Comparison of ENCODE assay signal across 9 cellular contexts in genomic region chr5:141958113-141958512, GRCh38. TPM values are rescaled to one million over a fixed set of nuclear protein-coding genes. Genes with fewer than 3 reads are reported as not detected.
A peak's percentile ranks its signal among the peaks of the same experiment; 100 is the strongest.
DNase-seq lines count a peak whose midpoint lies in the region; ATAC-seq, FAIRE-seq and TF ChIP-seq lines count a peak whose summit lies in the region.
"Had no signal": no experiment of that assay in that cellular context is flagged by ENCODE, and none has a peak within 500 bp of the region (broad histone marks: within the 10 kb centered on the region; RNA-seq: fewer than 3 reads in every experiment).

TSS of gene PCDH12 (minus strand) at chr5:141958202. CDS start at chr5:141957851, 351 bp downstream.

- FAIRE-seq in HTR-8/SVneo (lab: Jason Lieb, UNC) = no peak

- H2AFZ ChIP-seq in parathyroid adenoma (no peak within 1 kb of the TSS), osteoblast (ENCODE audit: low read length) (no peak within 1 kb of the TSS)

- TF ChIP-seq CTCF in parathyroid adenoma (IDR thresholded peaks at IDR 0.05) (no peak), osteoblast (IDR thresholded peaks at IDR 0.05; ENCODE audit: extremely low read depth, low read depth, low read length) (no peak)

- intact Hi-C loops in head of caudate nucleus (cut with DNase I) = no loop called here

- H3K36me3 ChIP-seq in parathyroid adenoma (ENCODE audit: control insufficient read depth, insufficient read depth, low read length) (no peaks in the 10 kb centered on the region), osteoblast (ENCODE audit: insufficient read depth, low read length) (no peaks in the 10 kb centered on the region)

- H3K36me3 Mint-ChIP-seq in effector memory CD8-positive, alpha-beta T cell (ENCODE audit: insufficient read depth) = peaks cover 3% of the 10 kb centered on the region

- H3K27ac ChIP-seq in parathyroid adenoma = peak within 1 kb of the TSS; percentile 62
- H3K27ac ChIP-seq in osteoblast (ENCODE audit: low read depth, low read length) = no peak within 1 kb of the TSS

- H3K4me2 ChIP-seq in parathyroid adenoma (ENCODE audit: low read length) (no peak within 1 kb of the TSS), osteoblast (ENCODE audit: insufficient read depth, low read length) (no peak within 1 kb of the TSS)

- H3K4me3 ChIP-seq in parathyroid adenoma (ENCODE audit: low read depth, low read length) (peak within 1 kb of the TSS; percentile 21), osteoblast (ENCODE audit: insufficient read depth, low read length) (no peak within 1 kb of the TSS)

- H3K9ac ChIP-seq in parathyroid adenoma = no peak within 1 kb of the TSS

- no peaks in the 10 kb centered on the region for H3K27me3 Mint-ChIP-seq in effector memory CD8-positive, alpha-beta T cell
- H3K27me3 Mint-ChIP-seq: IgD-negative memory B cell had no signal

- peaks cover 27 to 36% of the 10 kb centered on the region in 2 donors for H3K4me1 Mint-ChIP-seq in effector memory CD8-positive, alpha-beta T cell (ENCODE audit: low read depth in 2 of 2)

- H3K79me2 ChIP-seq in parathyroid adenoma (no peaks in the 10 kb centered on the region), osteoblast (ENCODE audit: insufficient read depth, low read length) (no peaks in the 10 kb centered on the region)

- H3K9me3 ChIP-seq in parathyroid adenoma (ENCODE audit: control insufficient read depth, low read length) = no peaks in the 10 kb centered on the region
- H3K9me3 ChIP-seq in osteoblast (ENCODE audit: low read depth, low read length) = no peaks in the 10 kb centered on the region

- peaks cover 3% of the 10 kb centered on the region for H3K4me1 ChIP-seq in parathyroid adenoma
- H3K4me1 ChIP-seq in osteoblast (ENCODE audit: insufficient read depth, low read length) = no peaks in the 10 kb centered on the region

- no peaks in the 10 kb centered on the region for H4K20me1 ChIP-seq in osteoblast (ENCODE audit: insufficient read depth, low read length)

- DNase-seq in GF-D8 (lab: John Stamatoyannopoulos, UW) = peak; percentile 41
- DNase-seq in NCI-H748 (lab: John Stamatoyannopoulos, UW; ENCODE audit: unreplicated experiment) = peak; percentile 42
- DNase-seq in effector memory CD8-positive, alpha-beta T cell = no peak
- DNase-seq in NCI-H2196 treated with DMSO at 0.1 percent for 48 hours (lab: John Stamatoyannopoulos, UW; ENCODE audit: unreplicated experiment) = no peak
- DNase-seq in head of caudate nucleus = no peak
- no peak for DNase-seq in osteoblast (ENCODE audit: insufficient read length, low spot score, missing footprints)
- no peak for DNase-seq in HTR-8/SVneo (ENCODE audit: insufficient read length, low spot score)

- H3K4me3 Mint-ChIP-seq in effector memory CD8-positive, alpha-beta T cell = no peak within 1 kb of the TSS
- H3K4me3 Mint-ChIP-seq: IgD-negative memory B cell had no signal

- H3K27me3 ChIP-seq in parathyroid adenoma (ENCODE audit: control insufficient read depth, insufficient read depth, low read length) (no peaks in the 10 kb centered on the region), osteoblast (ENCODE audit: insufficient read depth, low read length) (no peaks in the 10 kb centered on the region)

- peak within 1 kb of the TSS; percentile 2 to 49 for H3K27ac Mint-ChIP-seq in effector memory CD8-positive, alpha-beta T cell
- H3K27ac Mint-ChIP-seq: IgD-negative memory B cell had no signal

- no peaks in the 10 kb centered on the region for H3K9me3 Mint-ChIP-seq in effector memory CD8-positive, alpha-beta T cell
- H3K9me3 Mint-ChIP-seq: IgD-negative memory B cell had no signal

- ATAC-seq in effector memory CD8-positive, alpha-beta T cell (replicated peaks) = no peak

RNA-seq across cellular contexts. Expression of gene PCDH12, which starts in this region (rescaled TPM):
- under 0.01 TPM in 1 of 2 replicates, not detected in the other for total RNA-seq in osteoblast

Comparison
In these comparisons a context has a peak if more than half of its experiments do, and no peak if none do; other contexts are left out.
1. DNase-seq: peak in GF-D8 (single experiment) and NCI-H748 (single experiment); none in effector memory CD8-positive, alpha-beta T cell (0 of 3), NCI-H2196 treated with DMSO at 0.1 percent for 48 hours (single experiment), head of caudate nucleus (0 of 42), osteoblast (single experiment) and HTR-8/SVneo (single experiment).